ENCODE assay signal across 34 cellular contexts in genomic region chr1:219778110-219778509, GRCh38.
"Had no signal": no experiment of that assay in that cellular context is flagged by ENCODE, and none has a peak within 500 bp of the region (broad histone marks: within the 10 kb centered on the region; RNA-seq: fewer than 3 reads in every experiment).

No MANE protein-coding gene starts in this region.

- H3K36me3 ChIP-seq: MG63 had no signal

- H3K4me3 ChIP-seq: MG63 had no signal

- H3K9me3 ChIP-seq: MG63 had no signal

- DNase-seq: Karpas-422, Kasumi-1, MG63, MM.1S, MV-4-11, NCI-H1048, NCI-H1092, NCI-H1092 treated with DMSO at 0.1 percent for 48 hours, NCI-H1105, NCI-H1105 treated with DMSO at 0.1 percent for 48 hours, NCI-H1417, NCI-H1417 treated with DMSO at 0.1 percent for 48 hours, NCI-H1436, NCI-H1436 treated with DMSO at 0.1 percent for 48 hours, NCI-H146, NCI-H1694, NCI-H1694 treated with DMSO at 0.1 percent for 48 hours, NCI-H187, NCI-H187 treated with DMSO at 0.1 percent for 48 hours, NCI-H1930, NCI-H2029, NCI-H2029 treated with DMSO at 0.1 percent for 48 hours, NCI-H2081, NCI-H2081 treated with DMSO at 0.1 percent for 48 hours, NCI-H2107, NCI-H2171, NCI-H2171 treated with DMSO at 0.1 percent for 48 hours, NCI-H2227 treated with DMSO at 0.1 percent for 48 hours, NCI-H226, NCI-H345, NCI-H446, NCI-H446 treated with DMSO at 0.1 percent for 48 hours, NCI-H510A, NCI-H510A treated with DMSO at 0.1 percent for 48 hours had no signal

- H3K27me3 ChIP-seq: MG63 had no signal
